Comparison of ENCODE assay signal across 1 cellular context in the genomic region with DNA sequence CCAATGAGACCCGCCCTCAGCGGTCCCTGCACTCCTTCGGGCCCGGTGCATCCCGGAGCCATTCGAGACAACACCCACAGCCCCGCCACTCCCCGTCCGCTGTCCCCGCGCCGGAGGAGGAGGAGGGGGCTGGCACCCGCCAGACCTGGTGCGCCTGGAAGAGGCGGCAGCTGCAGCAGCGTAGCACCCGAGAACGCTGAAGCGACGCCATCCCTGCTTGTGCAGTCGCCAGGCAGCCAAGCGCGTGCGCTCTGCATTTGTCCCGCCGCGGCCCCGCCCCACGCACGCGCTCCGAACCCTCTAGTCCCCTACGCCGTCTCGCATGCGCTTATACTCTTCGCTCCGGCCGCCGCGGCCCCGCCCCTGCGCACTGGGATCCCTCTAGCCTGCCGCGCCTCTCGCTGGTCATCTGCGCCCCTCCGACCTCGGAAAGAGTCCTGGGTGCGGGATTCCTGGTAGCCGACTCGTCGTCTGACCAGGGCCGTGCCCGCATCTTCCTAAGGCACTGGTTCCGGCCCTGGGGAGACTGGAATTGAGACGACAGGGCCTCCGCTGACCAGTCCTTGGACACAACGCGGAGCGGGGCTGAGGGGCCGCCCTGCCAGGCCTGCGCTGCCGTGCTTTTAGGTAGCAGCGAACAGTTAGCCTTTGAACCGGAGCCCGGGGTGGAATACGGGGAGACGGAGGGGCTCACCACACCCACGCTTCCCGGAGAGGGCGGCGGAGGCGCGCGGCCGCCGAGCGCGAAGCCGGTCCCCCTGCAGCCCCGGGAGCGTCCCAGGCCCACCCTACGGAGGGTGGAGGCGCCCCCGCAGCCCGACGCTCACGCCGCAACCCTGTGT.
A peak's percentile ranks its signal among the peaks of the same experiment; 100 is the strongest.
TF ChIP-seq lines count a peak whose summit lies in the region.

A gene with protein sequence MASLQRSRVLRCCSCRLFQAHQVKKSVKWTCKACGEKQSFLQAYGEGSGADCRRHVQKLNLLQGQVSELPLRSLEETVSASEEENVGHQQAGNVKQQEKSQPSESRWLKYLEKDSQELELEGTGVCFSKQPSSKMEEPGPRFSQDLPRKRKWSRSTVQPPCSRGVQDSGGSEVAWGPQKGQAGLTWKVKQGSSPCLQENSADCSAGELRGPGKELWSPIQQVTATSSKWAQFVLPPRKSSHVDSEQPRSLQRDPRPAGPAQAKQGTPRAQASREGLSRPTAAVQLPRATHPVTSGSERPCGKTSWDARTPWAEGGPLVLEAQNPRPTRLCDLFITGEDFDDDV (minus strand): TSS at position 232 of the 842 bp plus-strand sequence. CDS start 21 bp downstream, at position 211.

TF ChIP-seq in HepG2, 621 proteins besides CTCF, POLR2A, EP300 and RAD21 (continued from another document and continues in another):
- TF ChIP-seq, protein P1, sequence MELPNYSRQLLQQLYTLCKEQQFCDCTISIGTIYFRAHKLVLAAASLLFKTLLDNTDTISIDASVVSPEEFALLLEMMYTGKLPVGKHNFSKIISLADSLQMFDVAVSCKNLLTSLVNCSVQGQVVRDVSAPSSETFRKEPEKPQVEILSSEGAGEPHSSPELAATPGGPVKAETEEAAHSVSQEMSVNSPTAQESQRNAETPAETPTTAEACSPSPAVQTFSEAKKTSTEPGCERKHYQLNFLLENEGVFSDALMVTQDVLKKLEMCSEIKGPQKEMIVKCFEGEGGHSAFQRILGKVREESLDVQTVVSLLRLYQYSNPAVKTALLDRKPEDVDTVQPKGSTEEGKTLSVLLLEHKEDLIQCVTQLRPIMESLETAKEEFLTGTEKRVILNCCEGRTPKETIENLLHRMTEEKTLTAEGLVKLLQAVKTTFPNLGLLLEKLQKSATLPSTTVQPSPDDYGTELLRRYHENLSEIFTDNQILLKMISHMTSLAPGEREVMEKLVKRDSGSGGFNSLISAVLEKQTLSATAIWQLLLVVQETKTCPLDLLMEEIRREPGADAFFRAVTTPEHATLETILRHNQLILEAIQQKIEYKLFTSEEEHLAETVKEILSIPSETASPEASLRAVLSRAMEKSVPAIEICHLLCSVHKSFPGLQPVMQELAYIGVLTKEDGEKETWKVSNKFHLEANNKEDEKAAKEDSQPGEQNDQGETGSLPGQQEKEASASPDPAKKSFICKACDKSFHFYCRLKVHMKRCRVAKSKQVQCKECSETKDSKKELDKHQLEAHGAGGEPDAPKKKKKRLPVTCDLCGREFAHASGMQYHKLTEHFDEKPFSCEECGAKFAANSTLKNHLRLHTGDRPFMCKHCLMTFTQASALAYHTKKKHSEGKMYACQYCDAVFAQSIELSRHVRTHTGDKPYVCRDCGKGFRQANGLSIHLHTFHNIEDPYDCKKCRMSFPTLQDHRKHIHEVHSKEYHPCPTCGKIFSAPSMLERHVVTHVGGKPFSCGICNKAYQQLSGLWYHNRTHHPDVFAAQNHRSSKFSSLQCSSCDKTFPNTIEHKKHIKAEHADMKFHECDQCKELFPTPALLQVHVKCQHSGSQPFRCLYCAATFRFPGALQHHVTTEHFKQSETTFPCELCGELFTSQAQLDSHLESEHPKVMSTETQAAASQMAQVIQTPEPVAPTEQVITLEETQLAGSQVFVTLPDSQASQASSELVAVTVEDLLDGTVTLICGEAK (IDR thresholded peaks at IDR 0.05), result no peak
- TF ChIP-seq, protein P1 (CRISPR knock-in tag; IDR thresholded peaks at IDR 0.05), result peak; percentile 76
- TF ChIP-seq, protein P2, sequence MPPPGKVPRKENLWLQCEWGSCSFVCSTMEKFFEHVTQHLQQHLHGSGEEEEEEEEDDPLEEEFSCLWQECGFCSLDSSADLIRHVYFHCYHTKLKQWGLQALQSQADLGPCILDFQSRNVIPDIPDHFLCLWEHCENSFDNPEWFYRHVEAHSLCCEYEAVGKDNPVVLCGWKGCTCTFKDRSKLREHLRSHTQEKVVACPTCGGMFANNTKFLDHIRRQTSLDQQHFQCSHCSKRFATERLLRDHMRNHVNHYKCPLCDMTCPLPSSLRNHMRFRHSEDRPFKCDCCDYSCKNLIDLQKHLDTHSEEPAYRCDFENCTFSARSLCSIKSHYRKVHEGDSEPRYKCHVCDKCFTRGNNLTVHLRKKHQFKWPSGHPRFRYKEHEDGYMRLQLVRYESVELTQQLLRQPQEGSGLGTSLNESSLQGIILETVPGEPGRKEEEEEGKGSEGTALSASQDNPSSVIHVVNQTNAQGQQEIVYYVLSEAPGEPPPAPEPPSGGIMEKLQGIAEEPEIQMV (CRISPR knock-in tag; IDR thresholded peaks at IDR 0.05; ENCODE audit: low read depth), result no peak
- no peak for TF ChIP-seq ZBTB3 (CRISPR knock-in tag; IDR thresholded peaks at IDR 0.05; ENCODE audit: borderline replicate concordance, low read depth)
- TF ChIP-seq, protein P3, sequence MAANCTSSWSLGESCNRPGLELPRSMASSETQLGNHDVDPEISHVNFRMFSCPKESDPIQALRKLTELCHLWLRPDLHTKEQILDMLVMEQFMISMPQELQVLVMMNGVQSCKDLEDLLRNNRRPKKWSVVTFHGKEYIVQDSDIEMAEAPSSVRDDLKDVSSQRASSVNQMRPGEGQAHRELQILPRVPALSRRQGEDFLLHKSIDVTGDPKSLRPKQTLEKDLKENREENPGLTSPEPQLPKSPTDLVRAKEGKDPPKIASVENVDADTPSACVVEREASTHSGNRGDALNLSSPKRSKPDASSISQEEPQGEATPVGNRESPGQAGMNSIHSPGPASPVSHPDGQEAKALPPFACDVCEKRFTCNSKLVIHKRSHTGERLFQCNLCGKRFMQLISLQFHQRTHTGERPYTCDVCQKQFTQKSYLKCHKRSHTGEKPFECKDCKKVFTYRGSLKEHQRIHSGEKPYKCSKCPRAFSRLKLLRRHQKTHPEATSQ (CRISPR knock-in tag; IDR thresholded peaks at IDR 0.05; ENCODE audit: borderline replicate concordance), result peak; percentile 86; the same call in 1 of the 2 replicates
- TF ChIP-seq SOX13 (IDR thresholded peaks at IDR 0.05), result peak; percentile 20; the same call in 1 of the 2 replicates
- TF ChIP-seq SOX13 (CRISPR knock-in tag; conservative IDR thresholded peaks at IDR 0.05 in 1 of 2, IDR thresholded peaks at IDR 0.05 in 1 of 2), result no peak; a peak in 1 of 4 replicates
- TF ChIP-seq ZNF678 (CRISPR knock-in tag; IDR thresholded peaks at IDR 0.05), result no peak
- TF ChIP-seq, protein P4, sequence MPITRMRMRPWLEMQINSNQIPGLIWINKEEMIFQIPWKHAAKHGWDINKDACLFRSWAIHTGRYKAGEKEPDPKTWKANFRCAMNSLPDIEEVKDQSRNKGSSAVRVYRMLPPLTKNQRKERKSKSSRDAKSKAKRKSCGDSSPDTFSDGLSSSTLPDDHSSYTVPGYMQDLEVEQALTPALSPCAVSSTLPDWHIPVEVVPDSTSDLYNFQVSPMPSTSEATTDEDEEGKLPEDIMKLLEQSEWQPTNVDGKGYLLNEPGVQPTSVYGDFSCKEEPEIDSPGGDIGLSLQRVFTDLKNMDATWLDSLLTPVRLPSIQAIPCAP (CRISPR knock-in tag; IDR thresholded peaks at IDR 0.05; ENCODE audit: low read depth), result no peak
- TF ChIP-seq HOXA5 (CRISPR knock-in tag; IDR thresholded peaks at IDR 0.05), result no peak; the same call in 1 of the 2 replicates
- TF ChIP-seq ZNF563 (CRISPR knock-in tag; IDR thresholded peaks at IDR 0.05), result peak; percentile 55
- TF ChIP-seq HOXA7 (CRISPR knock-in tag; IDR thresholded peaks at IDR 0.05), result no peak
- TF ChIP-seq ELF1 (CRISPR knock-in tag; IDR thresholded peaks at IDR 0.05), result peak; percentile 50; the same call in 1 of the 2 replicates
- TF ChIP-seq, protein P5, sequence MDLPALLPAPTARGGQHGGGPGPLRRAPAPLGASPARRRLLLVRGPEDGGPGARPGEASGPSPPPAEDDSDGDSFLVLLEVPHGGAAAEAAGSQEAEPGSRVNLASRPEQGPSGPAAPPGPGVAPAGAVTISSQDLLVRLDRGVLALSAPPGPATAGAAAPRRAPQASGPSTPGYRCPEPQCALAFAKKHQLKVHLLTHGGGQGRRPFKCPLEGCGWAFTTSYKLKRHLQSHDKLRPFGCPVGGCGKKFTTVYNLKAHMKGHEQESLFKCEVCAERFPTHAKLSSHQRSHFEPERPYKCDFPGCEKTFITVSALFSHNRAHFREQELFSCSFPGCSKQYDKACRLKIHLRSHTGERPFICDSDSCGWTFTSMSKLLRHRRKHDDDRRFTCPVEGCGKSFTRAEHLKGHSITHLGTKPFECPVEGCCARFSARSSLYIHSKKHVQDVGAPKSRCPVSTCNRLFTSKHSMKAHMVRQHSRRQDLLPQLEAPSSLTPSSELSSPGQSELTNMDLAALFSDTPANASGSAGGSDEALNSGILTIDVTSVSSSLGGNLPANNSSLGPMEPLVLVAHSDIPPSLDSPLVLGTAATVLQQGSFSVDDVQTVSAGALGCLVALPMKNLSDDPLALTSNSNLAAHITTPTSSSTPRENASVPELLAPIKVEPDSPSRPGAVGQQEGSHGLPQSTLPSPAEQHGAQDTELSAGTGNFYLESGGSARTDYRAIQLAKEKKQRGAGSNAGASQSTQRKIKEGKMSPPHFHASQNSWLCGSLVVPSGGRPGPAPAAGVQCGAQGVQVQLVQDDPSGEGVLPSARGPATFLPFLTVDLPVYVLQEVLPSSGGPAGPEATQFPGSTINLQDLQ (CRISPR knock-in tag; IDR thresholded peaks at IDR 0.05), result no peak; the same call in 1 of the 2 replicates
- no peak for TF ChIP-seq SUZ12 (IDR thresholded peaks at IDR 0.05; ENCODE audit: low read depth, low read length)
- TF ChIP-seq, protein P6, sequence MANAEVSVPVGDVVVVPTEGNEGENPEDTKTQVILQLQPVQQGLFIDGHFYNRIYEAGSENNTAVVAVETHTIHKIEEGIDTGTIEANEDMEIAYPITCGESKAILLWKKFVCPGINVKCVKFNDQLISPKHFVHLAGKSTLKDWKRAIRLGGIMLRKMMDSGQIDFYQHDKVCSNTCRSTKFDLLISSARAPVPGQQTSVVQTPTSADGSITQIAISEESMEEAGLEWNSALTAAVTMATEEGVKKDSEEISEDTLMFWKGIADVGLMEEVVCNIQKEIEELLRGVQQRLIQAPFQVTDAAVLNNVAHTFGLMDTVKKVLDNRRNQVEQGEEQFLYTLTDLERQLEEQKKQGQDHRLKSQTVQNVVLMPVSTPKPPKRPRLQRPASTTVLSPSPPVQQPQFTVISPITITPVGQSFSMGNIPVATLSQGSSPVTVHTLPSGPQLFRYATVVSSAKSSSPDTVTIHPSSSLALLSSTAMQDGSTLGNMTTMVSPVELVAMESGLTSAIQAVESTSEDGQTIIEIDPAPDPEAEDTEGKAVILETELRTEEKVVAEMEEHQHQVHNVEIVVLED (CRISPR knock-in tag; IDR thresholded peaks at IDR 0.05; ENCODE audit: borderline replicate concordance), result peak; percentile 96
- TF ChIP-seq, protein P7, sequence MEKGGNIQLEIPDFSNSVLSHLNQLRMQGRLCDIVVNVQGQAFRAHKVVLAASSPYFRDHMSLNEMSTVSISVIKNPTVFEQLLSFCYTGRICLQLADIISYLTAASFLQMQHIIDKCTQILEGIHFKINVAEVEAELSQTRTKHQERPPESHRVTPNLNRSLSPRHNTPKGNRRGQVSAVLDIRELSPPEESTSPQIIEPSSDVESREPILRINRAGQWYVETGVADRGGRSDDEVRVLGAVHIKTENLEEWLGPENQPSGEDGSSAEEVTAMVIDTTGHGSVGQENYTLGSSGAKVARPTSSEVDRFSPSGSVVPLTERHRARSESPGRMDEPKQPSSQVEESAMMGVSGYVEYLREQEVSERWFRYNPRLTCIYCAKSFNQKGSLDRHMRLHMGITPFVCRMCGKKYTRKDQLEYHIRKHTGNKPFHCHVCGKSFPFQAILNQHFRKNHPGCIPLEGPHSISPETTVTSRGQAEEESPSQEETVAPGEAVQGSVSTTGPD (CRISPR knock-in tag; IDR thresholded peaks at IDR 0.05), result peak; percentile 61; the same call in 1 of the 2 replicates
- TF ChIP-seq NFYC (CRISPR knock-in tag; IDR thresholded peaks at IDR 0.05), result no peak
- TF ChIP-seq, protein P8, sequence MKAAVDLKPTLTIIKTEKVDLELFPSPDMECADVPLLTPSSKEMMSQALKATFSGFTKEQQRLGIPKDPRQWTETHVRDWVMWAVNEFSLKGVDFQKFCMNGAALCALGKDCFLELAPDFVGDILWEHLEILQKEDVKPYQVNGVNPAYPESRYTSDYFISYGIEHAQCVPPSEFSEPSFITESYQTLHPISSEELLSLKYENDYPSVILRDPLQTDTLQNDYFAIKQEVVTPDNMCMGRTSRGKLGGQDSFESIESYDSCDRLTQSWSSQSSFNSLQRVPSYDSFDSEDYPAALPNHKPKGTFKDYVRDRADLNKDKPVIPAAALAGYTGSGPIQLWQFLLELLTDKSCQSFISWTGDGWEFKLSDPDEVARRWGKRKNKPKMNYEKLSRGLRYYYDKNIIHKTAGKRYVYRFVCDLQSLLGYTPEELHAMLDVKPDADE (CRISPR knock-in tag; IDR thresholded peaks at IDR 0.05), result 0 out of 2 replicates have a peak, but pooled peaks have one; percentile 60
- TF ChIP-seq ZNF12 (CRISPR knock-in tag; IDR thresholded peaks at IDR 0.05), result peak; percentile 87
- TF ChIP-seq NR2F6 (IDR thresholded peaks at IDR 0.05), result no peak
- TF ChIP-seq NR2F6 (CRISPR knock-in tag; IDR thresholded peaks at IDR 0.05), result peak; percentile 72
- peak; percentile 81 for TF ChIP-seq MEF2D (CRISPR knock-in tag; IDR thresholded peaks at IDR 0.05)
- TF ChIP-seq ZNF274 (CRISPR knock-in tag; IDR thresholded peaks at IDR 0.05), result peak; percentile 73
- TF ChIP-seq KDM4B (CRISPR knock-in tag; IDR thresholded peaks at IDR 0.05), result peak; percentile 17; the same call in 1 of the 2 replicates
- peak; percentile 94 for TF ChIP-seq FOXC1 (CRISPR knock-in tag; IDR thresholded peaks at IDR 0.05; ENCODE audit: borderline replicate concordance)
- peak; percentile 75 for TF ChIP-seq HES4 (CRISPR knock-in tag; IDR thresholded peaks at IDR 0.05; ENCODE audit: borderline replicate concordance)
- peak; percentile 79 for TF ChIP-seq ZNF136 (CRISPR knock-in tag; IDR thresholded peaks at IDR 0.05; ENCODE audit: low read depth)
- no peak for TF ChIP-seq ZNF20 (CRISPR knock-in tag; IDR thresholded peaks at IDR 0.05)
- no peak for TF ChIP-seq FOSL1 (CRISPR knock-in tag; IDR thresholded peaks at IDR 0.05; ENCODE audit: borderline replicate concordance)
